10 cellular contexts compared by ENCODE assay signal in the genomic region with DNA sequence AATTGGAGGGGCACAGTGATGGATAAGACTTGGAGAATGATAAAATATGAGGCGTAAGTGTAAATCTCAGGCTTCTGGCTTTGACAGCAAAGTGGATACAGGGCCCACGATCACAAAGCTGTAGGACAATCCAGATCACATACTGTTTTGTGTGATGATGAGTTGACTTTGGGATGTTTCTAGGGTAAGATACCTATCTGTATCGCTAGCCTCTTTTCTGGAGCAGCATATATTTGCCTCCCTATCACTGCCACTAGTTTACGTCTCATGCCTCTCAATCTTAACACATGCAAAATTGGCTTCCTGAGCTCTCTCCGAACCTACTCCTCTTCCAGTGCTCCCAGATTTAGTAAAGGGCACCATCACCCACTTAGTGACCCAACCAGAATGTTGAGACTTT.
"Had no signal": no experiment of that assay in that cellular context is flagged by ENCODE, and none has a peak within 500 bp of the region (broad histone marks: within the 10 kb centered on the region; RNA-seq: fewer than 3 reads in every experiment).

No MANE protein-coding gene starts in this region.

- DNase-seq: GM23248, GOT3, H7, H9, HCEC 1CT, HFFc6 had no signal

- H3K4me1 ChIP-seq: HAP-1 had no signal

- H3K4me3 ChIP-seq: GM23248, GM23338, HAP-1 had no signal

- H3K9ac ChIP-seq: GM23248 had no signal

- H2AFZ ChIP-seq: GM23248, GM23338 had no signal

- ATAC-seq: GM23338, HCT116 had no signal

- H3K4me2 ChIP-seq: GM23338 had no signal

- H3K27ac ChIP-seq: GM23248 had no signal

- FAIRE-seq: H1 had no signal

- H3K36me3 ChIP-seq: HAP-1 had no signal

- H3K9me3 ChIP-seq: HAP-1 had no signal
